Comparison of ENCODE assay signal across 22 cellular contexts in the genomic region with DNA sequence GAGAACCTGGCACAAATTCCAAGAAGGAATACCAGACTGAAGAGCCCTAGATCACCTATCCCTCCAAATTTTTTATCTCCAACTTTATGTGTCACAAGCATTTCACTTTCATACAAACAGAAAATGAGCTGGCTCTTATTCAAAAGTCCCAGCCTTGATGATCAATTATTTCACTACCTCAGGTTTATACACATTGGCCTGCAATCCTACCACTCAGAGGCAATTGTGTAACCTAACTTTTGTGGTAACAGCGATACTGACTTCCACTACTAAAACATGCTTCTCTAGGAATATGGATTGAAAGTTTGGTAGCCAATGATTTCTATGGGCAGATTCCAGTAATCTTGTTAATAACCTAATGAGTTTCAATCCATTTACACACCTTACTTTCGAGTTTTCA.
"Had no signal": no experiment of that assay in that cellular context is flagged by ENCODE, and none has a peak within 500 bp of the region (broad histone marks: within the 10 kb centered on the region; RNA-seq: fewer than 3 reads in every experiment).

No MANE protein-coding gene starts in this region.

- H3K27me3 ChIP-seq: colonic mucosa, esophagus squamous epithelium, tibial nerve, vagina had no signal

- ATAC-seq: activated CD8-positive, alpha-beta T cell treated with anti-CD3 and anti-CD28 coated beads for 36 hours; right cardiac atrium had no signal

- H3K27ac Mint-ChIP-seq: activated CD8-positive, alpha-beta T cell treated with anti-CD3 and anti-CD28 coated beads for 36 hours; activated naive CD4-positive, alpha-beta T cell treated with anti-CD3 and anti-CD28 coated beads, Interleukin-2, amount 10 ng/mL, durations not matched to agents 7 days and 5 days; nephron had no signal

- H3K4me3 Mint-ChIP-seq: activated CD8-positive, alpha-beta T cell treated with anti-CD3 and anti-CD28 coated beads for 36 hours; activated naive CD4-positive, alpha-beta T cell treated with anti-CD3 and anti-CD28 coated beads, Interleukin-2, amount 10 ng/mL, durations not matched to agents 7 days and 5 days; activated T-helper 1 cell treated with anti-CD3 and anti-CD28 coated beads, Interleukin-12 subunit alpha, Interleukin-12 subunit beta, Interleukin-2, Interleukin-4 antibody, amounts not matched to agents 30 ng/mL and 10 ng/mL and 1 ng/mL, durations not matched to agents 14 hours and 24 hours and 36 hours; nephron had no signal

- H3K9me3 Mint-ChIP-seq: activated CD8-positive, alpha-beta T cell treated with anti-CD3 and anti-CD28 coated beads for 36 hours; activated naive CD4-positive, alpha-beta T cell treated with anti-CD3 and anti-CD28 coated beads, Interleukin-2, amount 10 ng/mL, durations not matched to agents 7 days and 5 days; activated T-helper 1 cell treated with anti-CD3 and anti-CD28 coated beads, Interleukin-12 subunit alpha, Interleukin-12 subunit beta, Interleukin-2, Interleukin-4 antibody, amounts not matched to agents 30 ng/mL and 10 ng/mL and 1 ng/mL, durations not matched to agents 14 hours and 24 hours and 36 hours; nephron had no signal

- DNase-seq: activated CD8-positive, alpha-beta T cell treated with anti-CD3 and anti-CD28 coated beads for 36 hours; activated naive CD4-positive, alpha-beta T cell treated with anti-CD3 and anti-CD28 coated beads, Interleukin-2, amount 10 ng/mL, durations not matched to agents 7 days and 5 days; amniotic stem cell; caudate nucleus; colonic mucosa; esophagus squamous epithelium; hippocampal formation; kidney; left ventricle myocardium inferior; mesenchymal stem cell; right cardiac atrium; small intestine; stimulated activated CD4-positive, alpha-beta T cell treated with anti-CD3 and anti-CD28 coated beads, Interleukin-4, amount 100 ng/mL, for 24 hours; stimulated activated naive CD4-positive, alpha-beta T cell treated with Interleukin-2 at 50 U/mL for 16 hours; substantia nigra; T-helper 1 cell; WERI-Rb-1 had no signal

- H3K9me3 ChIP-seq: colonic mucosa, esophagus squamous epithelium, left ventricle myocardium inferior, prostate gland, tibial nerve, vagina had no signal

- H3K27ac ChIP-seq: colonic mucosa, esophagus squamous epithelium, left ventricle myocardium inferior, prostate gland, tibial nerve, vagina, WERI-Rb-1 had no signal

- FAIRE-seq: kidney, small intestine had no signal

- H3K36me3 ChIP-seq: colonic mucosa, left ventricle myocardium inferior, prostate gland, vagina had no signal

- H3K4me3 ChIP-seq: colonic mucosa, esophagus squamous epithelium, left ventricle myocardium inferior, prostate gland, tibial nerve, vagina had no signal

- H3K4me1 ChIP-seq: colonic mucosa, prostate gland had no signal

- H3K27me3 Mint-ChIP-seq: activated CD8-positive, alpha-beta T cell treated with anti-CD3 and anti-CD28 coated beads for 36 hours; activated naive CD4-positive, alpha-beta T cell treated with anti-CD3 and anti-CD28 coated beads, Interleukin-2, amount 10 ng/mL, durations not matched to agents 7 days and 5 days had no signal
